Comparison of ENCODE assay signal across 15 cellular contexts in the genomic region with DNA sequence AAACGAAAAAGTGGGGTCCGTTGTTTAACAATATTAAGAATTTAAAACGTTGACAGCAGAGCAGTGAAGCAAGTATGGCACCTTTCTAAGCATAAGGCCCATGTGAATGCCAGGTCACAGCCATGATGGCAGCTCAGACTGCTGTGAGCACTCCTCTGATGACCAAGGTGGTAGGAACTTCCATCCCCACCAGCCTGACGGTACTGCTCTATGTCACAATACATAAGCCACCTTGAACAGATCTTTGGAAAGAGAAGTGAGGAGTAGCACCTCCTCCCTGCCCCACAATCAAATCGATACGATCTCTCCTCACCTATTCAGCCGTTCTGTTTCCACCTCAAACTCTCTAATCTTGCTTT.
"Had no signal": no experiment of that assay in that cellular context is flagged by ENCODE, and none has a peak within 500 bp of the region (broad histone marks: within the 10 kb centered on the region; RNA-seq: fewer than 3 reads in every experiment).

No MANE protein-coding gene starts in this region.

- H3K27me3 Mint-ChIP-seq: activated T-helper 17 cell treated with anti-CD3 and anti-CD28 coated beads, Interleukin-2, amount 50 U/mL, for 72 hours; type B pancreatic cell had no signal

- H3K27ac ChIP-seq: suprapubic skin had no signal

- H3K4me1 ChIP-seq: suprapubic skin had no signal

- H3K27ac Mint-ChIP-seq: activated naive CD4-positive, alpha-beta T cell treated with anti-CD3 and anti-CD28 coated beads for 36 hours; activated T-helper 17 cell treated with anti-CD3 and anti-CD28 coated beads, Interleukin-2, amount 50 U/mL, for 72 hours; T-helper 2 cell treated with Interferon-gamma antibody and Interleukin-4, amounts not matched to agents 5 μg/mL and 100 μg/mL, for 36 hours; type B pancreatic cell had no signal

- H3K27me3 ChIP-seq: dorsolateral prefrontal cortex, suprapubic skin had no signal

- DNase-seq: activated CD4-positive, alpha-beta T cell treated with anti-CD3 and anti-CD28 coated beads, Interleukin-2, amount 50 U/mL, for 48 hours; activated naive CD4-positive, alpha-beta T cell treated with anti-CD3 and anti-CD28 coated beads for 36 hours; glutamatergic neuron; left ventricle myocardium superior; stimulated activated CD4-positive, alpha-beta T cell treated with anti-CD3 and anti-CD28 coated beads, Interleukin-4, amount 100 ng/mL, for 4 hours; stimulated activated CD8-positive, alpha-beta memory T cell treated with anti-CD3 and anti-CD28 coated beads, Interleukin-4, amount 100 ng/mL, for 48 hours; stimulated activated naive CD8-positive, alpha-beta T cell treated with anti-CD3 and anti-CD28 coated beads, Interleukin-15, Interleukin-2, amounts not matched to agents 100 U/mL and 50 U/mL, for 24 hours had no signal

- H3K4me1 Mint-ChIP-seq: activated T-helper 17 cell treated with anti-CD3 and anti-CD28 coated beads, Interleukin-2, amount 50 U/mL, for 72 hours had no signal

- H3K4me3 Mint-ChIP-seq: activated naive CD4-positive, alpha-beta T cell treated with anti-CD3 and anti-CD28 coated beads for 36 hours; activated T-helper 17 cell treated with anti-CD3 and anti-CD28 coated beads, Interleukin-2, amount 50 U/mL, for 72 hours; T-helper 2 cell treated with Interferon-gamma antibody and Interleukin-4, amounts not matched to agents 5 μg/mL and 100 μg/mL, for 36 hours; type B pancreatic cell had no signal

- ATAC-seq: activated CD4-positive, CD25-positive, alpha-beta regulatory T cell treated with anti-CD3 and anti-CD28 coated beads, Interleukin-2, amount 50 U/mL, for 24 hours; activated T-helper 17 cell treated with anti-CD3 and anti-CD28 coated beads, Interleukin-2, amount 50 U/mL, for 72 hours; esophagus mucosa; stimulated activated naive CD8-positive, alpha-beta T cell treated with anti-CD3 and anti-CD28 coated beads, Interleukin-15, Interleukin-2, amounts not matched to agents 100 U/mL and 50 U/mL, for 24 hours had no signal

- H3K9me3 Mint-ChIP-seq: activated naive CD4-positive, alpha-beta T cell treated with anti-CD3 and anti-CD28 coated beads for 36 hours had no signal

- H3K9me3 ChIP-seq: suprapubic skin had no signal

- H3K4me3 ChIP-seq: dorsolateral prefrontal cortex, smooth muscle cell, suprapubic skin had no signal
